Comparison of ENCODE assay signal across 8 cellular contexts in the genomic region with DNA sequence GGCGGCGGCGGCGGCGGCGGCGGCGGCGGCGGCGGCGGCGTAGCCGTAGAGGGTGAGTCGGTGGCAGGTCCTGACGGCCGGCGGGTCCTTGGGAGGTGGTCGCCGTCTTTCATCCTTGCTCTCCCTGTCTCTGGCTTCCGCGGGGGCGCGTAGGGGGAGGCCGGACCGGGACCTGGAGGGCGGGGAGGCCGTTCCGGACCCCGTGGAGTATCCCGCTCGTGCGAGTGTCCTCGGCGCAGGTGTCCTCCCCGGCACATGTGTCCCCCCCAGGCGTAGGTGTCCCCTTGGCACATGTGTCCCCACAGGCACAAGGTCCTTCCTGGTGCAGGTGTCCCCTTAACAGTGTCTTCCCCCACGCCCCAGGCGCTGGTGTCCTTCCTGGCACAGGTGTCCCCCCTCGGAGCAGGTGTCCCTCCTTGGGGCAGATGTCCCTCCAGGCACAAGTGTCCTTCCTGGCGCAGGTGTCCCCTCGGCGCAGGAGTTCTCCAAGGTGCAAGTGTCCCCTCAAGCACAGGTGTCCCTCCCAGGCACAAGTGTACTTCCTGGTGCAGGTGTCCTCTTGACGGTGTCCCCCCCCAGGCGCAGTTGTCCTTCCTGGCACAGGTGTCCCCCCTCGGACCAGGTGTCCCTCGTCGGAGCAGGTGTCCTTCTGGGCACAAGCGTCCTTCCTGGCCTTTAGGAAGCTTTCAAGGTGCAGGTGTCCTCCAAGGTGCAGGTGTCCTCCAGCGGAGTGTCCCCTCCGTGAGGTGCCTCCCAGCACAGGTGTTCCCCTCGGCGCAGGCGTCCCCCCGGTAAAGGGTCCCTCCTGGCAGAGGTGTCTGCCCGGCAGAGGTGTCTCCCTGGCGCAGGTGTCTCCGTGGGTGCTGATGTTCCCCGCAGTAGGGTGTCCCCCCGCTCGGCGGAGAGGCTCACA. TPM values are rescaled to one million over a fixed set of nuclear protein-coding genes. Genes with fewer than 3 reads are reported as not detected.
A peak's percentile ranks its signal among the peaks of the same experiment; 100 is the strongest.
DNase-seq lines count a peak whose midpoint lies in the region; ATAC-seq and TF ChIP-seq lines count a peak whose summit lies in the region.

No MANE protein-coding gene starts in this region.

- no peak for DNase-seq in brain microvascular endothelial cell
- peak; percentile 23 for DNase-seq in kidney tubule cell (ENCODE audit: low spot score)
- peak in 1 of 2 donors; percentile 72 for DNase-seq in stimulated activated effector memory CD8-positive, alpha-beta T cell treated with anti-CD3 and anti-CD28 coated beads, Interleukin-12 subunit alpha, Interleukin-12 subunit beta, amount 100 ng/mL, for 72 hours (ENCODE audit: low spot score in 2 of 2)
- DNase-seq in CD1c-positive myeloid dendritic cell (ENCODE audit: extremely low spot score) = no peak
- DNase-seq in amniotic stem cell (lab: John Stamatoyannopoulos, UW) = no peak

- peaks cover 59% of the 10 kb centered on the region for H3K36me3 Mint-ChIP-seq in stimulated activated effector memory CD8-positive, alpha-beta T cell treated with anti-CD3 and anti-CD28 coated beads, Interleukin-12 subunit alpha, Interleukin-12 subunit beta, amount 100 ng/mL, for 72 hours

- H3K4me3 Mint-ChIP-seq in stimulated activated effector memory CD8-positive, alpha-beta T cell treated with anti-CD3 and anti-CD28 coated beads, Interleukin-12 subunit alpha, Interleukin-12 subunit beta, amount 100 ng/mL, for 72 hours = peak overlapping the region; percentile 92

- in situ Hi-C loops in brain microvascular endothelial cell (cut with HindIII; ENCODE audit: low pct_ligation_motif_present, low sequenced_read_pairs) = no loop called here

- peak overlapping the region; percentile 20 for H3K27ac ChIP-seq in brain microvascular endothelial cell

- peak overlapping the region; percentile 96 for H3K27ac Mint-ChIP-seq in stimulated activated effector memory CD8-positive, alpha-beta T cell treated with anti-CD3 and anti-CD28 coated beads, Interleukin-12 subunit alpha, Interleukin-12 subunit beta, amount 100 ng/mL, for 72 hours

- no peaks in the 10 kb centered on the region for H3K9me3 Mint-ChIP-seq in stimulated activated effector memory CD8-positive, alpha-beta T cell treated with anti-CD3 and anti-CD28 coated beads, Interleukin-12 subunit alpha, Interleukin-12 subunit beta, amount 100 ng/mL, for 72 hours

- ATAC-seq in GM18907 (IDR thresholded peaks at IDR 0.05; ENCODE audit: unreplicated experiment) = peak; percentile 27
- peak; percentile 3 for ATAC-seq in HG02884 (IDR thresholded peaks at IDR 0.05; ENCODE audit: unreplicated experiment)
- peak; percentile 43 for ATAC-seq in stimulated activated effector memory CD8-positive, alpha-beta T cell treated with anti-CD3 and anti-CD28 coated beads, Interleukin-12 subunit alpha, Interleukin-12 subunit beta, amount 100 ng/mL, for 72 hours

- peak overlapping the region; percentile 96 for H3K4me3 ChIP-seq in brain microvascular endothelial cell (ENCODE audit: low read depth, low read length)

- H3K27me3 ChIP-seq in brain microvascular endothelial cell (replicated peaks) = no peaks in the 10 kb centered on the region

- H3K36me3 ChIP-seq in brain microvascular endothelial cell (replicated peaks) = peaks cover 17% of the 10 kb centered on the region

- TF ChIP-seq CTCF in brain microvascular endothelial cell (IDR thresholded peaks at IDR 0.05; ENCODE audit: low read depth, low read length, missing control alignments) = no peak

- H3K4me1 Mint-ChIP-seq in stimulated activated effector memory CD8-positive, alpha-beta T cell treated with anti-CD3 and anti-CD28 coated beads, Interleukin-12 subunit alpha, Interleukin-12 subunit beta, amount 100 ng/mL, for 72 hours = peaks cover 54% of the 10 kb centered on the region

TF ChIP-seq in PFSK-1, 5 proteins besides CTCF, POLR2A, EP300 and RAD21:
- TF ChIP-seq FOXP2 (optimal IDR thresholded peaks at IDR 0.05; ENCODE audit: borderline replicate concordance, extremely low read depth, extremely low read length, insufficient read depth) = peak; percentile 34
- TF ChIP-seq, protein P1, sequence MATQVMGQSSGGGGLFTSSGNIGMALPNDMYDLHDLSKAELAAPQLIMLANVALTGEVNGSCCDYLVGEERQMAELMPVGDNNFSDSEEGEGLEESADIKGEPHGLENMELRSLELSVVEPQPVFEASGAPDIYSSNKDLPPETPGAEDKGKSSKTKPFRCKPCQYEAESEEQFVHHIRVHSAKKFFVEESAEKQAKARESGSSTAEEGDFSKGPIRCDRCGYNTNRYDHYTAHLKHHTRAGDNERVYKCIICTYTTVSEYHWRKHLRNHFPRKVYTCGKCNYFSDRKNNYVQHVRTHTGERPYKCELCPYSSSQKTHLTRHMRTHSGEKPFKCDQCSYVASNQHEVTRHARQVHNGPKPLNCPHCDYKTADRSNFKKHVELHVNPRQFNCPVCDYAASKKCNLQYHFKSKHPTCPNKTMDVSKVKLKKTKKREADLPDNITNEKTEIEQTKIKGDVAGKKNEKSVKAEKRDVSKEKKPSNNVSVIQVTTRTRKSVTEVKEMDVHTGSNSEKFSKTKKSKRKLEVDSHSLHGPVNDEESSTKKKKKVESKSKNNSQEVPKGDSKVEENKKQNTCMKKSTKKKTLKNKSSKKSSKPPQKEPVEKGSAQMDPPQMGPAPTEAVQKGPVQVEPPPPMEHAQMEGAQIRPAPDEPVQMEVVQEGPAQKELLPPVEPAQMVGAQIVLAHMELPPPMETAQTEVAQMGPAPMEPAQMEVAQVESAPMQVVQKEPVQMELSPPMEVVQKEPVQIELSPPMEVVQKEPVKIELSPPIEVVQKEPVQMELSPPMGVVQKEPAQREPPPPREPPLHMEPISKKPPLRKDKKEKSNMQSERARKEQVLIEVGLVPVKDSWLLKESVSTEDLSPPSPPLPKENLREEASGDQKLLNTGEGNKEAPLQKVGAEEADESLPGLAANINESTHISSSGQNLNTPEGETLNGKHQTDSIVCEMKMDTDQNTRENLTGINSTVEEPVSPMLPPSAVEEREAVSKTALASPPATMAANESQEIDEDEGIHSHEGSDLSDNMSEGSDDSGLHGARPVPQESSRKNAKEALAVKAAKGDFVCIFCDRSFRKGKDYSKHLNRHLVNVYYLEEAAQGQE (IDR thresholded peaks at IDR 0.05; ENCODE audit: insufficient read depth in 1 of 2, low read depth in 2 of 2, low read length in 2 of 2) = no peak
TF ChIP-seq in PFSK-1: peak in this region for 1.

RNA-seq across cellular contexts. Expression of a gene that starts 0.5 kb away (rescaled TPM):
- polyA plus RNA-seq in PFSK-1 (2012; ENCODE audit: insufficient read length, low read depth) = 50.7 TPM
